Comparison of ENCODE assay signal across 13 cellular contexts in genomic region chr19:4737955-4738580, GRCh38.
"Had no signal": no experiment of that assay in that cellular context is flagged by ENCODE, and none has a peak within 500 bp of the region (broad histone marks: within the 10 kb centered on the region; RNA-seq: fewer than 3 reads in every experiment).

No MANE protein-coding gene starts in this region.

- H3K36me3 ChIP-seq: left lung, stomach had no signal

- H3K4me3 ChIP-seq: body of pancreas, left lung, stomach had no signal

- H3K4me1 ChIP-seq: body of pancreas, left lung, parathyroid adenoma, stomach had no signal

- H3K9me3 ChIP-seq: body of pancreas, left lung, stomach had no signal

- DNase-seq: activated effector memory CD4-positive, alpha-beta T cell treated with Interleukin-2 at 50 U/mL for 16 hours; activated T-cell treated with anti-CD3 and anti-CD28 coated beads, Interleukin-2, amount 50 U/mL, for 24 hours; body of pancreas; cerebellar nuclear complex; effector memory CD8-positive, alpha-beta T cell; left lung; mesenchymal stem cell; stimulated activated CD4-positive, alpha-beta T cell treated with anti-CD3 and anti-CD28 coated beads, Interleukin-15, amount 100 ng/mL, for 24 hours; stimulated activated CD4-positive, alpha-beta T cell treated with anti-CD3 and anti-CD28 coated beads, Interleukin-4, amount 100 ng/mL, for 24 hours; stomach had no signal

- H3K27ac ChIP-seq: body of pancreas, epithelial cell of prostate, left lung, parathyroid adenoma, stomach had no signal

- ATAC-seq: activated CD4-positive, CD25-positive, alpha-beta regulatory T cell treated with anti-CD3 and anti-CD28 coated beads, Interleukin-2, amount 50 U/mL, for 24 hours; body of pancreas; effector memory CD8-positive, alpha-beta T cell; left lung had no signal

- H2AFZ ChIP-seq: parathyroid adenoma had no signal

- H3K27me3 ChIP-seq: body of pancreas had no signal
